In the genomic region with DNA sequence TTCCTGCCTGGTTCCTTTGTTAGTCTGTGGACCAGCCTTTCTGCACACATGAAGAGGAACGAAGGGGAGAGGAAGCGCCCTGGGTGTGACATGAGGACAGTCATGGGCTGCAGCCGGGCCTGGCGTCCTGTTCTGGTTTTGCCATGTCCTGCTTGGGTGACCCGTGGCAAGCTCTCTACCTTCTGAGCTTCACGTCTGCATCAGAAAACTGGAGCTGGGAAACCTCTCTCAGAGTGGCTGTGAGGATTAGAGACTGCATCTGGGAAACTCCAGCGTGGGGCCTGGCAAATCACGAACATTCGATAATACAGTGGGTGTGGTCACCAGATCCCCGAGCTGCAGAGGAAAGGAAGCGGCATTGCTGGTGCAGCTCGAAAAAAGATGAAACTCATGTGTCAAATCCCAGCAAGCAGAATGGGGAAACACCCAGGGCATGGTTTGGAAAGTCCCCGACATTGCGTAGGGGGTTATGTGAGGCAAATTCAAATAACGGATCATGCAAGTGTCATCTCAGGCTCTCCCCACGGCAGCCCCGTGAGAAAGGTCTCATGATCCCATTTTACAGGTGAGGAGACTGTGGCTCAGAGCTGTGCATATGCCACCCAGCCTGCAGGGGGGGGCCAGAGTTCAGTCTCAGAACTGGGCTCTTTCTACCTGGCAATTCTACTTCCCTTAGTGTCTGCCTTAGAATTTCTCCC, we compare ENCODE assay signal across 12 cellular contexts.
DNase-seq lines count a peak whose midpoint lies in the region; ATAC-seq, FAIRE-seq and TF ChIP-seq lines count a peak whose summit lies in the region.
"Had no signal": no experiment of that assay in that cellular context is flagged by ENCODE, and none has a peak within 500 bp of the region (broad histone marks: within the 10 kb centered on the region; RNA-seq: fewer than 3 reads in every experiment).

No MANE protein-coding gene starts in this region.

- H3K9me2 ChIP-seq in OCI-LY7 (ENCODE audit: insufficient read depth, low read length): no peaks in the 10 kb centered on the region

- CTCF ChIA-PET in OCI-LY7 (lab: Charles Lee; ENCODE audit: unreplicated experiment): no interaction called here

- H3K27ac ChIP-seq in OCI-LY7 (ENCODE audit: low read depth, low read length, poor library complexity, severe bottlenecking) (no peak overlapping the region), ovary (no peak overlapping the region), kidney (ENCODE audit: low read depth in 2 of 2, low read length in 2 of 2) (no peak overlapping the region)

- no TSS peak for BruUV-seq in OCI-LY7 (replicated peaks; lab: Mats Ljungman, UMichigan)

- intact Hi-C loops in OCI-LY7 (cut with micrococcal nuclease; ENCODE audit: unreplicated experiment): no loop called here
- intact Hi-C loops in ovary (cut with DNase I): no loop called here
- intact Hi-C loops in kidney (cut with DNase I): no loop called here

- ATAC-seq in GM21515 (IDR thresholded peaks at IDR 0.05; ENCODE audit: unreplicated experiment) (peak; percentile 61), HG02642 (IDR thresholded peaks at IDR 0.05; ENCODE audit: poor library complexity, unreplicated experiment) (no peak)
- ATAC-seq: left colon had no signal

- no peaks in the 10 kb centered on the region for H3K79me2 ChIP-seq in OCI-LY7 (ENCODE audit: insufficient read depth, low read depth, low read length)

- H3K4me3 ChIP-seq in OCI-LY7 (ENCODE audit: low read depth, low read length, poor library complexity, severe bottlenecking) (no peak overlapping the region), ovary (no peak overlapping the region), kidney (ENCODE audit: low read length in 2 of 2) (no peak overlapping the region)

- POLR2A ChIA-PET in OCI-LY7 (lab: Charles Lee): no interaction called here

- FAIRE-seq in kidney (lab: Jason Lieb, UNC): no peak
- FAIRE-seq: G401.6 had no signal

- peak; percentile 70 for TF ChIP-seq CTCF in OCI-LY7 (conservative IDR thresholded peaks at IDR 0.05; ENCODE audit: low read length)
- TF ChIP-seq CTCF in ovary (IDR thresholded peaks at IDR 0.05): no peak
- no peak for TF ChIP-seq CTCF in kidney (IDR thresholded peaks at IDR 0.05; ENCODE audit: borderline replicate concordance, extremely low read depth, insufficient read depth)

- no peaks in the 10 kb centered on the region for H4K20me1 ChIP-seq in OCI-LY7 (ENCODE audit: insufficient read depth, low read length)

- no peaks in the 10 kb centered on the region for H3K27me3 ChIP-seq in ovary

- TF ChIP-seq POLR2A in ovary (IDR thresholded peaks at IDR 0.05): no peak

- DNase-seq in DMS53 (lab: John Stamatoyannopoulos, UW) (peak; percentile 10), DMS53 treated with DMSO at 0.1 percent for 48 hours (lab: John Stamatoyannopoulos, UW; ENCODE audit: unreplicated experiment) (no peak), OCI-LY7 (ENCODE audit: low spot score) (no peak), ovary (no peak), kidney (no peak)
- peak; percentile 34 for DNase-seq in stimulated activated CD4-positive, alpha-beta T cell treated with anti-CD3 and anti-CD28 coated beads, Interleukin-15, amount 100 ng/mL, for 24 hours
- DNase-seq: 8988T, left colon, NCI-H2107 had no signal

- no peaks in the 10 kb centered on the region for H3K36me3 ChIP-seq in OCI-LY7 (ENCODE audit: insufficient read depth, low read length)
- no peaks in the 10 kb centered on the region for H3K36me3 ChIP-seq in ovary
- no peaks in the 10 kb centered on the region for H3K36me3 ChIP-seq in kidney (ENCODE audit: control insufficient read depth in 1 of 2, insufficient read depth in 2 of 2, low read length in 2 of 2)

- no peak overlapping the region for H3K4me2 ChIP-seq in OCI-LY7 (ENCODE audit: low read length)

- no peaks in the 10 kb centered on the region for H3K4me1 ChIP-seq in OCI-LY7 (ENCODE audit: insufficient read depth, low read length, poor library complexity, severe bottlenecking)
- no peaks in the 10 kb centered on the region for H3K4me1 ChIP-seq in ovary (ENCODE audit: insufficient read depth)
- no peaks in the 10 kb centered on the region for H3K4me1 ChIP-seq in kidney (ENCODE audit: control insufficient read depth in 1 of 2, insufficient read depth in 1 of 2, low read depth in 1 of 2, low read length in 2 of 2)

- no peak for TF ChIP-seq EP300 in ovary (IDR thresholded peaks at IDR 0.05)

- H2AFZ ChIP-seq in OCI-LY7 (ENCODE audit: low read length): no peak overlapping the region

- H3K9ac ChIP-seq in kidney (ENCODE audit: low read length in 2 of 2): no peak overlapping the region

- 73 to 77% (median 75%) methylated on average over 17 of the region's 17 CpGs for WGBS in ovary, 3 donors

- H3K9me3 ChIP-seq in OCI-LY7 (ENCODE audit: low read length): no peaks in the 10 kb centered on the region
- no peaks in the 10 kb centered on the region for H3K9me3 ChIP-seq in ovary
- H3K9me3 ChIP-seq in kidney (ENCODE audit: control insufficient read depth in 1 of 2, low read length in 2 of 2): no peaks in the 10 kb centered on the region

Comparison
In these comparisons a context has a peak if more than half of its experiments do, and no peak if none do; other contexts are left out.
1. DNase-seq: peak in DMS53 (single experiment) and stimulated activated CD4-positive, alpha-beta T cell treated with anti-CD3 and anti-CD28 coated beads, Interleukin-15, amount 100 ng/mL, for 24 hours (single experiment); none in DMS53 treated with DMSO at 0.1 percent for 48 hours (single experiment), OCI-LY7 (single experiment), ovary (0 of 5) and kidney (single experiment).